8 cellular contexts compared by ENCODE assay signal in the genomic region with DNA sequence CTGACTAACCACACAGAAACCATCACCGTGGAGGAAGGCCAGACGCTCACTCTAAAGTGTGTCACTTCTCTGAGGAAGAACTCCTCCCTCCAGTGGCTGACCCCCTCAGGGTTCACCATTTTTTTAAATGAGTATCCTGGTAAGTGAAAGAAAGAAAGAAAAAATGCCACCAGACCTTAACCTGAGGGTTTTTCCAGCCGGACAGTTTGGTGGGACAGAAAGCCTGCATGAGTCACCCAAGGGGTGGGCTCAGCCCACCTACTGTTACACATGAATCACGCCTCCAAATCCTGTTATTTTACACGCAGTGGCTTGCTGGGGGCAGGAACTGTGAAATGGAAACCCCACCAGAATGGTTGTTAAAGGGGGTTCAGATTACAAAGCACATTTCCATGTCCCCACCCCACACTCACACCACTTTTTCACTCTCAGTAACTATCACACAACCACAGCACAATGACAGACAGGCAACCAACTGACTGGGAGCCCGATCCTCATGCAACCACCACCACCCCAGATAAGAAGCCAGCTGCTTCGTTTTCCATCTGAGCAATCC. TPM values are rescaled to one million over a fixed set of nuclear protein-coding genes. Genes with fewer than 3 reads are reported as not detected.
DNase-seq lines count a peak whose midpoint lies in the region; ATAC-seq lines count a peak whose summit lies in the region.

No MANE protein-coding gene starts in this region.

- H3K9me3 Mint-ChIP-seq in activated naive CD4-positive, alpha-beta T cell treated with anti-CD3 and anti-CD28 coated beads, Interleukin-2, amount 50 U/mL, for 72 hours: no peaks in the 10 kb centered on the region

- H3K27ac Mint-ChIP-seq in activated naive CD4-positive, alpha-beta T cell treated with anti-CD3 and anti-CD28 coated beads, Interleukin-2, amount 50 U/mL, for 72 hours: peak overlapping the region; percentile 29 to 77

- peaks cover 0 to 1% of the 10 kb centered on the region in 2 donors for H3K36me3 Mint-ChIP-seq in activated naive CD4-positive, alpha-beta T cell treated with anti-CD3 and anti-CD28 coated beads, Interleukin-2, amount 50 U/mL, for 72 hours

- no peaks in the 10 kb centered on the region for H3K27me3 ChIP-seq in HUES6 (ENCODE audit: control insufficient read depth, insufficient read depth, low read length)

- peak; percentile 66 to 76 for ATAC-seq in activated naive CD4-positive, alpha-beta T cell treated with anti-CD3 and anti-CD28 coated beads, Interleukin-2, amount 50 U/mL, for 72 hours
- ATAC-seq in GM21528 (IDR thresholded peaks at IDR 0.05; ENCODE audit: low FRiP score, unreplicated experiment) (no peak), HG02884 (IDR thresholded peaks at IDR 0.05; ENCODE audit: unreplicated experiment) (no peak)

- H3K9ac ChIP-seq in HUES6 (ENCODE audit: low read length): peak overlapping the region; percentile 50

- no peak overlapping the region for H3K4me3 ChIP-seq in HUES6 (ENCODE audit: low read depth, low read length)

- H3K27ac ChIP-seq in HUES6 (ENCODE audit: low read depth, low read length): peak overlapping the region; percentile 66; the same call in 1 of the 2 replicates

- DNase-seq in AG20443 (ENCODE audit: low spot score) (peak; percentile 44), kidney glomerular epithelial cell (lab: John Stamatoyannopoulos, UW) (peak; percentile 87), NK-92 (lab: John Stamatoyannopoulos, UW; ENCODE audit: unreplicated experiment) (no peak), HuH-7 (ENCODE audit: low spot score) (no peak)
- peak in 1 of 2 donors; percentile 65 for DNase-seq in activated naive CD4-positive, alpha-beta T cell treated with anti-CD3 and anti-CD28 coated beads, Interleukin-2, amount 50 U/mL, for 72 hours (ENCODE audit: low spot score in 2 of 2)

- no peaks in the 10 kb centered on the region for H3K9me3 ChIP-seq in HUES6 (ENCODE audit: control insufficient read depth, insufficient read depth, low read depth, low read length)

- peaks cover 40% of the 10 kb centered on the region for H3K4me1 ChIP-seq in HUES6 (ENCODE audit: control insufficient read depth, insufficient read depth, low read length)

- H3K36me3 ChIP-seq in HUES6 (ENCODE audit: control insufficient read depth, insufficient read depth, low read length): no peaks in the 10 kb centered on the region

RNA-seq across cellular contexts. Expression of a gene that starts 11.9 kb away (rescaled TPM):
- under 1 TPM; 0.43 to 0.56 TPM for total RNA-seq in activated naive CD4-positive, alpha-beta T cell treated with anti-CD3 and anti-CD28 coated beads, Interleukin-2, amount 50 U/mL, for 72 hours

RNA-seq across cellular contexts. Expression of a gene that starts 32.4 kb away (rescaled TPM):
- total RNA-seq in activated naive CD4-positive, alpha-beta T cell treated with anti-CD3 and anti-CD28 coated beads, Interleukin-2, amount 50 U/mL, for 72 hours: 1 to 10 TPM; 1.5 to 2.2 TPM

Comparison
In these comparisons a context has a peak if more than half of its experiments do, and no peak if none do; other contexts are left out.
1. DNase-seq: peak in AG20443 (single experiment) and kidney glomerular epithelial cell (single experiment); none in NK-92 (single experiment) and HuH-7 (single experiment).
2. ATAC-seq: peak in activated naive CD4-positive, alpha-beta T cell treated with anti-CD3 and anti-CD28 coated beads, Interleukin-2, amount 50 U/mL, for 72 hours (2 of 2); none in GM21528 (single experiment) and HG02884 (single experiment).